ENCODE assay signal across 9 cellular contexts in genomic region chr2:164991631-164992454, GRCh38. TPM values are rescaled to one million over a fixed set of nuclear protein-coding genes. Genes with fewer than 3 reads are reported as not detected.
DNase-seq lines count a peak whose midpoint lies in the region; ATAC-seq, FAIRE-seq and TF ChIP-seq lines count a peak whose summit lies in the region.
"Not testable (repeated sequence)": the region's sequence is repeated elsewhere in the genome, so short reads cannot be mapped to it uniquely, and the experiment has no call there.
"Had no signal": no experiment of that assay in that cellular context is flagged by ENCODE, and none has a peak within 500 bp of the region (broad histone marks: within the 10 kb centered on the region; RNA-seq: fewer than 3 reads in every experiment).

No MANE protein-coding gene starts in this region.

- H3K27ac ChIP-seq in ACC112 (ENCODE audit: low read depth, low read length) (peak overlapping the region; percentile 63; the same call in 1 of the 2 replicates), coronary artery (peak overlapping the region; percentile 60 to 80), kidney (ENCODE audit: low read depth in 2 of 2, low read length in 2 of 2) (peak overlapping the region; percentile 26 to 61)

- intact Hi-C loops in kidney (cut with DNase I), result not testable (repeated sequence)

- ATAC-seq in GM19025 (IDR thresholded peaks at IDR 0.05; ENCODE audit: low read depth, unreplicated experiment) (peak; percentile 70), HG03378 (IDR thresholded peaks at IDR 0.05; ENCODE audit: unreplicated experiment) (peak; percentile 80)

- H3K79me2 ChIP-seq in ACC112 (ENCODE audit: control insufficient read depth, insufficient read depth, low read length, unreplicated experiment), result not testable (repeated sequence)

- H3K36me3 ChIP-seq in ACC112 (ENCODE audit: insufficient read depth, low read length); kidney (ENCODE audit: control insufficient read depth in 1 of 2, insufficient read depth in 2 of 2, low read length in 2 of 2): not testable (repeated sequence)

- H2AFZ ChIP-seq in ACC112 (ENCODE audit: low read length, unreplicated experiment), result peak overlapping the region; percentile 38

- H3K4me1 Mint-ChIP-seq in T-helper 1 cell treated with Interleukin-12 subunit alpha and Interleukin-12 subunit beta and Interleukin-4 antibody, amounts not matched to agents 30 μg/mL and 1 μg/mL, for 36 hours (ENCODE audit: low read depth), result peaks cover 27% of the 10 kb centered on the region

- H3K9me3 ChIP-seq in kidney (ENCODE audit: control insufficient read depth in 1 of 2, low read length in 2 of 2), result not testable (repeated sequence)

- not testable (repeated sequence) for H3K9me3 Mint-ChIP-seq in T-helper 1 cell treated with Interleukin-12 subunit alpha and Interleukin-12 subunit beta and Interleukin-4 antibody, amounts not matched to agents 30 μg/mL and 1 μg/mL, for 36 hours

- H3K27me3 Mint-ChIP-seq in T-helper 1 cell treated with Interleukin-12 subunit alpha and Interleukin-12 subunit beta and Interleukin-4 antibody, amounts not matched to agents 30 μg/mL and 1 μg/mL, for 36 hours (ENCODE audit: low read depth), result peaks cover 12% of the 10 kb centered on the region

- not testable (repeated sequence) for TF ChIP-seq CTCF in coronary artery (IDR thresholded peaks at IDR 0.05); kidney (IDR thresholded peaks at IDR 0.05; ENCODE audit: borderline replicate concordance, extremely low read depth, insufficient read depth)

- H3K9ac ChIP-seq in kidney (ENCODE audit: low read length in 2 of 2), result not testable (repeated sequence)

- H3K4me3 Mint-ChIP-seq in T-helper 1 cell treated with Interleukin-12 subunit alpha and Interleukin-12 subunit beta and Interleukin-4 antibody, amounts not matched to agents 30 μg/mL and 1 μg/mL, for 36 hours, result not testable (repeated sequence)

- DNase-seq in HCEC 1CT (peak; percentile 4), renal cortical epithelial cell (ENCODE audit: low read depth) (peak; percentile 95)
- not testable (repeated sequence) for DNase-seq in coronary artery (ENCODE audit: low spot score); kidney

- FAIRE-seq in kidney (lab: Jason Lieb, UNC), result not testable (repeated sequence)

- H3K4me3 ChIP-seq in ACC112 (ENCODE audit: low read depth, low read length); coronary artery; kidney (ENCODE audit: low read length in 2 of 2): not testable (repeated sequence)

- H3K27ac Mint-ChIP-seq in T-helper 1 cell treated with Interleukin-12 subunit alpha and Interleukin-12 subunit beta and Interleukin-4 antibody, amounts not matched to agents 30 μg/mL and 1 μg/mL, for 36 hours, result peak overlapping the region; percentile 58

- H3K4me1 ChIP-seq in ACC112 (ENCODE audit: control insufficient read depth, insufficient read depth, low read length, unreplicated experiment), result peaks cover 13% of the 10 kb centered on the region
- not testable (repeated sequence) for H3K4me1 ChIP-seq in kidney (ENCODE audit: control insufficient read depth in 1 of 2, insufficient read depth in 1 of 2, low read depth in 1 of 2, low read length in 2 of 2)

- H3K27me3 ChIP-seq in ACC112 (ENCODE audit: insufficient read depth, low read length), result not testable (repeated sequence)

- H3K36me3 Mint-ChIP-seq in T-helper 1 cell treated with Interleukin-12 subunit alpha and Interleukin-12 subunit beta and Interleukin-4 antibody, amounts not matched to agents 30 μg/mL and 1 μg/mL, for 36 hours (ENCODE audit: low read depth), result not testable (repeated sequence)

RNA-seq across cellular contexts. Expression of gene SLC38A11, which starts 36.5 kb away (rescaled TPM):
- total RNA-seq in kidney (20.0 TPM), renal cortical epithelial cell (0.69 and 1.2 TPM in 2 replicates)
- polyA plus RNA-seq in kidney (ENCODE audit: insufficient read depth, low read depth, low replicate concordance), result 6.5 TPM
- total RNA-seq: glomerular endothelial cell had no signal
